Comparison of ENCODE assay signal across 11 cellular contexts in the genomic region with DNA sequence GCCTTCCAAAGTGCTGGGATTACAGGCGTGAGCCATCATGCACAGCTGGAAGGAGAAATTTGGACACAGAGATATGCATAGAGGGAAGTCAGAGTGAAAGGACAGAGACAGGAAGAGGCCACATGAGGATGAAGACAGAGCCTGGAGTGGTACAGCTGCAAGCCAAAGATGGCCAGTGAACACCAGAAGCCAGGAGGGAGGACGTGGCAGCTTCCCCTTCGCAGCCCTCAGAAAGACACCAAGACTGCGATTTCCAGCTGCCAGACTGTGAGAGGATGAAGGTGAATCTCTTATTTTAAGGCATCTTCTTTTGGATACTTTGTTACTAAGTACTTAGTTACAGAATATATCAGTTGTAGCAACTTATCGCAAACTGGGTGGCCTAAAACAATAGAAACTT.
A peak's percentile ranks its signal among the peaks of the same experiment; 100 is the strongest.
DNase-seq lines count a peak whose midpoint lies in the region; ATAC-seq, FAIRE-seq and TF ChIP-seq lines count a peak whose summit lies in the region.
"Had no signal": no experiment of that assay in that cellular context is flagged by ENCODE, and none has a peak within 500 bp of the region (broad histone marks: within the 10 kb centered on the region; RNA-seq: fewer than 3 reads in every experiment).

No MANE protein-coding gene starts in this region.

- in situ Hi-C loops in G401 (cut with HindIII; ENCODE audit: low sequenced_read_pairs): no loop called here

- peak overlapping the region; percentile 69 for H3K4me3 Mint-ChIP-seq in stimulated activated naive CD8-positive, alpha-beta T cell treated with anti-CD3 and anti-CD28 coated beads, Interleukin-15, Interleukin-2, amounts not matched to agents 100 ng/mL and 50 ng/mL, for 24 hours
- no peak overlapping the region for H3K4me3 Mint-ChIP-seq in WTC11
- H3K4me3 Mint-ChIP-seq in Calu3 (ENCODE audit: low read depth, unreplicated experiment): no peak overlapping the region

- peaks cover 8% of the 10 kb centered on the region for H3K4me1 ChIP-seq in hepatocyte (ENCODE audit: insufficient read depth)

- H2AFZ ChIP-seq in hepatocyte: no peak overlapping the region

- H3K36me3 ChIP-seq in hepatocyte (replicated peaks; ENCODE audit: insufficient read depth, low read depth): no peaks in the 10 kb centered on the region
- H3K36me3 ChIP-seq: BLaER1 had no signal

- H4K20me1 ChIP-seq in hepatocyte (ENCODE audit: insufficient read depth, poor library complexity, severe bottlenecking): no peaks in the 10 kb centered on the region
- H4K20me1 ChIP-seq: BLaER1 had no signal

- no peaks in the 10 kb centered on the region for H3K27me3 Mint-ChIP-seq in stimulated activated naive CD8-positive, alpha-beta T cell treated with anti-CD3 and anti-CD28 coated beads, Interleukin-15, Interleukin-2, amounts not matched to agents 100 ng/mL and 50 ng/mL, for 24 hours
- no peaks in the 10 kb centered on the region for H3K27me3 Mint-ChIP-seq in WTC11 (ENCODE audit: low read depth)
- no peaks in the 10 kb centered on the region for H3K27me3 Mint-ChIP-seq in Calu3 (ENCODE audit: unreplicated experiment)

- peaks cover 5% of the 10 kb centered on the region for H3K9me3 Mint-ChIP-seq in stimulated activated naive CD8-positive, alpha-beta T cell treated with anti-CD3 and anti-CD28 coated beads, Interleukin-15, Interleukin-2, amounts not matched to agents 100 ng/mL and 50 ng/mL, for 24 hours
- H3K9me3 Mint-ChIP-seq in WTC11: peaks cover 10% of the 10 kb centered on the region
- no peaks in the 10 kb centered on the region for H3K9me3 Mint-ChIP-seq in Calu3 (ENCODE audit: low read depth, unreplicated experiment)

- H3K9me3 ChIP-seq in hepatocyte (ENCODE audit: low read depth): no peaks in the 10 kb centered on the region

- no TSS peak for BruUV-seq in Calu3 (replicated peaks; lab: Mats Ljungman, UMichigan)

- H3K4me1 Mint-ChIP-seq in stimulated activated naive CD8-positive, alpha-beta T cell treated with anti-CD3 and anti-CD28 coated beads, Interleukin-15, Interleukin-2, amounts not matched to agents 100 ng/mL and 50 ng/mL, for 24 hours (ENCODE audit: low read depth): peaks cover 50% of the 10 kb centered on the region
- H3K4me1 Mint-ChIP-seq in WTC11 (peaks cover 44% of the 10 kb centered on the region), Calu3 (ENCODE audit: low read depth, unreplicated experiment) (peaks cover 16% of the 10 kb centered on the region)

- no peak for FAIRE-seq in HTR-8/SVneo (lab: Jason Lieb, UNC)

- peak overlapping the region; percentile 78 for H3K27ac Mint-ChIP-seq in stimulated activated naive CD8-positive, alpha-beta T cell treated with anti-CD3 and anti-CD28 coated beads, Interleukin-15, Interleukin-2, amounts not matched to agents 100 ng/mL and 50 ng/mL, for 24 hours
- peak overlapping the region; percentile 44; the same call in 1 of the 2 replicates for H3K27ac Mint-ChIP-seq in WTC11
- no peak overlapping the region for H3K27ac Mint-ChIP-seq in Calu3 (ENCODE audit: unreplicated experiment)

- no peak overlapping the region for H3K4me2 ChIP-seq in hepatocyte

- intact Hi-C loops in Calu3 (cut with micrococcal nuclease; ENCODE audit: unreplicated experiment): no loop called here

- no peaks in the 10 kb centered on the region for H3K27me3 ChIP-seq in hepatocyte
- H3K27me3 ChIP-seq: BLaER1 had no signal

- POLR2A ChIA-PET in WTC11 (lab: Charles Lee): no interaction called here

- no peak for ATAC-seq in stimulated activated naive CD8-positive, alpha-beta T cell treated with anti-CD3 and anti-CD28 coated beads, Interleukin-15, Interleukin-2, amounts not matched to agents 100 U/mL and 50 U/mL, for 24 hours
- no peak for ATAC-seq in WTC11

- TF ChIP-seq CTCF in WTC11 (IDR thresholded peaks at IDR 0.05) (no peak), hepatocyte (IDR thresholded peaks at IDR 0.05; ENCODE audit: poor library complexity) (no peak), Calu3 (IDR thresholded peaks at IDR 0.05; ENCODE audit: unreplicated experiment) (no peak)

- no peaks in the 10 kb centered on the region for H3K9me2 ChIP-seq in hepatocyte (replicated peaks; ENCODE audit: insufficient read depth)

- 89% methylated on average over 5 of the region's 5 CpGs for WGBS in hepatocyte (ENCODE audit: low lambda C conversion rate, missing lambda C conversion rate)

- H3K4me3 ChIP-seq in hepatocyte: no peak overlapping the region
- H3K4me3 ChIP-seq: BLaER1, SK-N-MC had no signal

- CTCF ChIA-PET in WTC11 (lab: Charles Lee): interaction anchor here (0.7 to 1.5 kb wide), 3 partner anchors 11 to 584 kb away, joined by 3 to 10 read pairs (median 6); no protein-coding TSS in a partner anchor
- CTCF ChIA-PET in Calu3 (lab: Charles Lee): interaction anchor here (1.2 kb wide), 1 partner anchor 11 kb away, joined by 3 read pairs; no protein-coding TSS in a partner anchor

- DNase-seq in stimulated activated naive CD8-positive, alpha-beta T cell treated with anti-CD3 and anti-CD28 coated beads, Interleukin-15, Interleukin-2, amounts not matched to agents 100 U/mL and 50 U/mL, for 24 hours: no peak
- DNase-seq in WTC11 (ENCODE audit: low spot score) (no peak), hepatocyte (ENCODE audit: low spot score) (no peak), NCI-H2171 treated with DMSO at 0.1 percent for 48 hours (lab: John Stamatoyannopoulos, UW) (no peak), HTR-8/SVneo (ENCODE audit: insufficient read length, low spot score) (no peak), G401 (ENCODE audit: low spot score) (no peak), Calu3 (no peak)
- DNase-seq: NCI-H446 had no signal

- peak overlapping the region; percentile 23 for H3K27ac ChIP-seq in hepatocyte
- H3K27ac ChIP-seq: BLaER1, SK-N-MC had no signal

- H3K36me3 Mint-ChIP-seq in stimulated activated naive CD8-positive, alpha-beta T cell treated with anti-CD3 and anti-CD28 coated beads, Interleukin-15, Interleukin-2, amounts not matched to agents 100 ng/mL and 50 ng/mL, for 24 hours (ENCODE audit: low read depth): no peaks in the 10 kb centered on the region
- H3K36me3 Mint-ChIP-seq in WTC11: peaks cover 2% of the 10 kb centered on the region; the same call in 1 of the 2 replicates
- H3K36me3 Mint-ChIP-seq in Calu3 (ENCODE audit: insufficient read depth, unreplicated experiment): peaks cover 3% of the 10 kb centered on the region

- no peaks in the 10 kb centered on the region for H3K79me2 ChIP-seq in hepatocyte

TF ChIP-seq in WTC11, 78 proteins besides CTCF, POLR2A, EP300 and RAD21:
- no peak for TF ChIP-seq NR2C2 (CRISPR knock-in tag; IDR thresholded peaks at IDR 0.05)
- no peak for TF ChIP-seq SMAD3 (CRISPR knock-in tag; IDR thresholded peaks at IDR 0.05; ENCODE audit: borderline replicate concordance)
- TF ChIP-seq CREB1 (CRISPR knock-in tag; IDR thresholded peaks at IDR 0.05): no peak
- TF ChIP-seq, protein P1, sequence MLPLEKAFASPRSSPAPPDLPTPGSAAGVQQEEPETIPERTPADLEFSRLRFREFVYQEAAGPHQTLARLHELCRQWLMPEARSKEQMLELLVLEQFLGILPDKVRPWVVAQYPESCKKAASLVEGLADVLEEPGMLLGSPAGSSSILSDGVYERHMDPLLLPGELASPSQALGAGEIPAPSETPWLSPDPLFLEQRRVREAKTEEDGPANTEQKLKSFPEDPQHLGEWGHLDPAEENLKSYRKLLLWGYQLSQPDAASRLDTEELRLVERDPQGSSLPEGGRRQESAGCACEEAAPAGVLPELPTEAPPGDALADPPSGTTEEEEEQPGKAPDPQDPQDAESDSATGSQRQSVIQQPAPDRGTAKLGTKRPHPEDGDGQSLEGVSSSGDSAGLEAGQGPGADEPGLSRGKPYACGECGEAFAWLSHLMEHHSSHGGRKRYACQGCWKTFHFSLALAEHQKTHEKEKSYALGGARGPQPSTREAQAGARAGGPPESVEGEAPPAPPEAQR (CRISPR knock-in tag; IDR thresholded peaks at IDR 0.05): no peak
- no peak for TF ChIP-seq ZNF416 (CRISPR knock-in tag; IDR thresholded peaks at IDR 0.05)
- TF ChIP-seq MYBL2 (CRISPR knock-in tag; IDR thresholded peaks at IDR 0.05): no peak
- no peak for TF ChIP-seq NFYB (CRISPR knock-in tag; conservative IDR thresholded peaks at IDR 0.05; ENCODE audit: low read depth)
- TF ChIP-seq ZNF671 (CRISPR knock-in tag; IDR thresholded peaks at IDR 0.05): no peak
